8 cellular contexts compared by ENCODE assay signal in genomic region chr9:133356391-133357091, GRCh38. TPM values are rescaled to one million over a fixed set of nuclear protein-coding genes. Genes with fewer than 3 reads are reported as not detected.
DNase-seq lines count a peak whose midpoint lies in the region; ATAC-seq lines count a peak whose summit lies in the region.

Gene SURF1 (minus strand): TSS chr9:133356487. CDS start chr9:133356453, 34 bp downstream.
Gene SURF2 (plus strand): TSS chr9:133356550. CDS start chr9:133356593, 43 bp downstream.

- in situ Hi-C loops in ACHN (cut with HindIII; ENCODE audit: low pct_ligation_motif_present, low pct_unique_long_range_greater_than_20kb, low sequenced_read_pairs): no loop called here
- in situ Hi-C loops in endometrial microvascular endothelial cells (cut with HindIII; ENCODE audit: inconsistent ontology term, low pct_unique_long_range_greater_than_20kb, low sequenced_read_pairs): no loop called here

- H3K4me1 Mint-ChIP-seq in activated CD8-positive, alpha-beta memory T cell treated with anti-CD3 and anti-CD28 coated beads, Interleukin-2, amount 10 ng/mL, durations not matched to agents 7 days and 5 days: peaks cover 59% of the 10 kb centered on the region

- H3K4me3 Mint-ChIP-seq in activated CD8-positive, alpha-beta memory T cell treated with anti-CD3 and anti-CD28 coated beads, Interleukin-2, amount 10 ng/mL, durations not matched to agents 7 days and 5 days: peak within 1 kb of the TSS; percentile 90

- H3K36me3 Mint-ChIP-seq in activated CD8-positive, alpha-beta memory T cell treated with anti-CD3 and anti-CD28 coated beads, Interleukin-2, amount 10 ng/mL, durations not matched to agents 7 days and 5 days: peaks cover 19% of the 10 kb centered on the region

- ATAC-seq in GM18867 (IDR thresholded peaks at IDR 0.05; ENCODE audit: unreplicated experiment) (peak; percentile 62), HG03439 (IDR thresholded peaks at IDR 0.05; ENCODE audit: unreplicated experiment) (peak; percentile 45)
- ATAC-seq in activated CD8-positive, alpha-beta memory T cell treated with anti-CD3 and anti-CD28 coated beads, Interleukin-2, amount 10 ng/mL, durations not matched to agents 7 days and 5 days: peak; percentile 92

- peak within 1 kb of the TSS; percentile 88 for H3K27ac Mint-ChIP-seq in activated CD8-positive, alpha-beta memory T cell treated with anti-CD3 and anti-CD28 coated beads, Interleukin-2, amount 10 ng/mL, durations not matched to agents 7 days and 5 days

- H3K27me3 Mint-ChIP-seq in activated CD8-positive, alpha-beta memory T cell treated with anti-CD3 and anti-CD28 coated beads, Interleukin-2, amount 10 ng/mL, durations not matched to agents 7 days and 5 days: no peaks in the 10 kb centered on the region

- DNase-seq in ACHN: peak; percentile 81
- peak; percentile 57 for DNase-seq in NOMO-1 treated with dmso at 0.1 percent for 144 hours (lab: John Stamatoyannopoulos, UW; ENCODE audit: unreplicated experiment)
- DNase-seq in activated CD8-positive, alpha-beta memory T cell treated with anti-CD3 and anti-CD28 coated beads, Interleukin-2, amount 10 ng/mL, durations not matched to agents 7 days and 5 days: peak; percentile 94
- DNase-seq in midbrain (lab: John Stamatoyannopoulos, UW): peak; percentile 85
- peak; percentile 74 to 80 for DNase-seq in stimulated activated CD8-positive, alpha-beta memory T cell treated with anti-CD3 and anti-CD28 coated beads, Interleukin-15, amount 100 ng/mL, for 4 hours (ENCODE audit: low read depth in 2 of 2)

- H3K9me3 Mint-ChIP-seq in activated CD8-positive, alpha-beta memory T cell treated with anti-CD3 and anti-CD28 coated beads, Interleukin-2, amount 10 ng/mL, durations not matched to agents 7 days and 5 days (ENCODE audit: low read depth): no peaks in the 10 kb centered on the region

- CTCF ChIA-PET in activated CD8-positive, alpha-beta memory T cell treated with anti-CD3 and anti-CD28 coated beads, Interleukin-2, amount 10 ng/mL, durations not matched to agents 7 days and 5 days (lab: Charles Lee): interaction anchor here (1.0 to 8.2 kb wide), 14 partner anchors 8 to 209 kb away, joined by 3 to 100 read pairs (median 8); partner anchors contain the start of genes MED22, REXO4, RPL7A and STKLD1

RNA-seq across cellular contexts. Expression of gene SURF1, which starts in this region (rescaled TPM):
- total RNA-seq in activated CD8-positive, alpha-beta memory T cell treated with anti-CD3 and anti-CD28 coated beads, Interleukin-2, amount 10 ng/mL, durations not matched to agents 7 days and 5 days: 10 to 100 TPM; 35.4 to 35.6 TPM
- 14.4 TPM for total RNA-seq in endometrial microvascular endothelial cells (ENCODE audit: inconsistent ontology term)

RNA-seq across cellular contexts. Expression of gene SURF2, which starts in this region (rescaled TPM):
- 10 to 100 TPM; 14.9 to 23.2 TPM for total RNA-seq in activated CD8-positive, alpha-beta memory T cell treated with anti-CD3 and anti-CD28 coated beads, Interleukin-2, amount 10 ng/mL, durations not matched to agents 7 days and 5 days
- 15.1 TPM for total RNA-seq in endometrial microvascular endothelial cells (ENCODE audit: inconsistent ontology term)

Comparison
In these comparisons a context has a peak if more than half of its experiments do, and no peak if none do; other contexts are left out.
1. Peak in every context shown above with its lines: DNase-seq and ATAC-seq.